ENCODE assay signal across 9 cellular contexts in the genomic region with DNA sequence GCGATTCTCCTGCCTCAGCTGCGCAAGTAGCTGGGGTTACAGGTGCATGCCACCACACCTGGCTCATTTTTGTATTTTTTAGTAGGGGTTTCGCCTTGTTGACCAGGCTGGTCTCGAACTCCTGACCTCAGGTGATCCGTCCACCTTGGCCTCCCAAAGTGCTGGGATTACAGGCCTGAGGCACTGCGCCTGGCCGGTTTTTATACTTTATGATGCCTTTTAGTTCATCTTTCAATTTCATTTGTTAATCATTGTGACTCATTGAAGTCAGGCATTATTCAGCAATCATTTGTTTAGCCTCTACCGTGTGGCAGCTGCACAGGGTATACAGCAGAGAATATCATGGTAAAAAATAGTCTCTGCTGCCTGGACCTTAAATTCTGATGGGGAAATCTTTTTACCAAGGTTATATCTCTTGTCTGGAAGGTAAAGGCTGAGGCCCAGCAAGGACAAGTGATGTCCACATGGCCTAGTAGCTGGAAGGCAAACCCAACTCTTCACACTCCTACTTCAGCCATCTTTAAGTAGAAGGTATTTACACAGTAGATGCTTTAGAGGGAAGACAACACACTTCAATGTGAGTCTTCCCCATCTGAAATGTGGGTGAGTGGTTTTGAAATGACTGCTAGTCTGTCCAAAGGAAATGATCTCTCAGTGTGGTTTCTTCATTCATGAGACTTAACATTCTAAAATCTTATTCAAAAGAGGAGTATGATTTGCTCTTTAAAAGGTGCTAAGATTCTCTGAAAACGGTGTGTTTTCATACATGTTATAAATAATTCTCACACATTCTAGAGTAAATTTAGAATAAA. TPM values are rescaled to one million over a fixed set of nuclear protein-coding genes. Genes with fewer than 3 reads are reported as not detected.
A peak's percentile ranks its signal among the peaks of the same experiment; 100 is the strongest.
DNase-seq lines count a peak whose midpoint lies in the region; ATAC-seq, FAIRE-seq and TF ChIP-seq lines count a peak whose summit lies in the region.
"Had no signal": no experiment of that assay in that cellular context is flagged by ENCODE, and none has a peak within 500 bp of the region (broad histone marks: within the 10 kb centered on the region; RNA-seq: fewer than 3 reads in every experiment).

No MANE protein-coding gene starts in this region.

- peaks cover 5% of the 10 kb centered on the region for H3K36me3 Mint-ChIP-seq in mesothelial cell of epicardium

- no peak overlapping the region for H3K4me2 ChIP-seq in smooth muscle cell

- 95% methylated on average over 9 of the region's 9 CpGs for WGBS in smooth muscle cell (ENCODE audit: low lambda C conversion rate)
- WGBS in spleen, 5 donors: 76 to 86% (median 84%) methylated on average over 9 of the region's 9 CpGs

- peaks cover 39% of the 10 kb centered on the region for H3K79me2 ChIP-seq in smooth muscle cell (ENCODE audit: low read depth)

- H3K9me3 ChIP-seq in smooth muscle cell (replicated peaks; ENCODE audit: low read depth): no peaks in the 10 kb centered on the region
- H3K9me3 ChIP-seq in spleen: no peaks in the 10 kb centered on the region

- H4K20me1 ChIP-seq in smooth muscle cell (ENCODE audit: low read depth): peaks cover 26% of the 10 kb centered on the region

- no peak overlapping the region for H3K9ac ChIP-seq in smooth muscle cell (ENCODE audit: low read depth)

- H2AFZ ChIP-seq in smooth muscle cell (ENCODE audit: low read depth): no peak overlapping the region

- H3K4me1 ChIP-seq in smooth muscle cell (ENCODE audit: low read depth) (peaks cover 8% of the 10 kb centered on the region), spleen (peaks cover 0 to 69% (median 48%) of the 10 kb centered on the region in 6 donors)

- H3K27ac ChIP-seq in smooth muscle cell (ENCODE audit: low read depth) (no peak overlapping the region), spleen (peak overlapping the region in 3 of 8 donors; percentile 9 to 28 (median 22))

- H3K4me1 Mint-ChIP-seq in mesothelial cell of epicardium: peaks cover 34% of the 10 kb centered on the region

- peak overlapping the region; percentile 30 for H3K27ac Mint-ChIP-seq in mesothelial cell of epicardium

- no peak for TF ChIP-seq CTCF in mesothelial cell of epicardium (IDR thresholded peaks at IDR 0.05; ENCODE audit: unreplicated experiment)
- TF ChIP-seq CTCF in smooth muscle cell (IDR thresholded peaks at IDR 0.05; ENCODE audit: borderline replicate concordance, insufficient read depth, poor library complexity, severe bottlenecking): no peak
- TF ChIP-seq CTCF in spleen (IDR thresholded peaks at IDR 0.05 in 8 of 11, conservative IDR thresholded peaks at IDR 0.05 in 3 of 11): no peak

- H3F3A ChIP-seq in smooth muscle cell (ENCODE audit: low read depth): no peaks in the 10 kb centered on the region

- intact Hi-C loops in spleen (cut with DNase I; ENCODE audit: low total_unique reads): no loop called here

- no peak for TF ChIP-seq POLR2A in GM12891 (IDR thresholded peaks at IDR 0.05; ENCODE audit: low read depth, low read length)
- no peak for TF ChIP-seq POLR2A in spleen (IDR thresholded peaks at IDR 0.05)

- ATAC-seq in GM21786 (IDR thresholded peaks at IDR 0.05; ENCODE audit: unreplicated experiment): peak; percentile 41

- H3K9me3 Mint-ChIP-seq in mesothelial cell of epicardium: no peaks in the 10 kb centered on the region

- no peaks in the 10 kb centered on the region for H3K27me3 Mint-ChIP-seq in mesothelial cell of epicardium (ENCODE audit: low read depth)

- DNase-seq in GM12891 (ENCODE audit: insufficient read length, low spot score) (no peak), SIG-M5 treated with dmso at 0.1 percent for 504 hours (lab: John Stamatoyannopoulos, UW; ENCODE audit: unreplicated experiment) (peak; percentile 18), mesothelial cell of epicardium (ENCODE audit: low spot score in 2 of 2, unreplicated experiment in 2 of 2) (no peak), COLO668 (lab: John Stamatoyannopoulos, UW; ENCODE audit: unreplicated experiment) (no peak), smooth muscle cell (lab: John Stamatoyannopoulos, UW; ENCODE audit: unreplicated experiment) (no peak), spleen (no peak), NCI-H1436 (lab: John Stamatoyannopoulos, UW) (no peak)
- DNase-seq: NCI-H1417 had no signal

- H3K36me3 ChIP-seq in smooth muscle cell (ENCODE audit: low read depth) (no peaks in the 10 kb centered on the region), spleen (peaks cover 0 to 7% (median 0%) of the 10 kb centered on the region in 6 donors)

- H3K27me3 ChIP-seq in smooth muscle cell (ENCODE audit: low read depth) (no peaks in the 10 kb centered on the region), spleen (replicated peaks in 1 of 7) (no peaks in the 10 kb centered on the region)

- no peak overlapping the region for H3K4me3 ChIP-seq in smooth muscle cell
- H3K4me3 ChIP-seq in spleen: no peak overlapping the region

- peak; percentile 82 for FAIRE-seq in GM12891 (lab: Jason Lieb, UNC)

- no peak overlapping the region for H3K4me3 Mint-ChIP-seq in mesothelial cell of epicardium

TF ChIP-seq in GM12891, 5 proteins besides CTCF, POLR2A, EP300 and RAD21:
- peak; percentile 42; the same call in 1 of the 2 replicates for TF ChIP-seq SPI1 (IDR thresholded peaks at IDR 0.05; ENCODE audit: low read depth, low read length)
- TF ChIP-seq POLR2AphosphoS5 (IDR thresholded peaks at IDR 0.05; ENCODE audit: low read depth, low read length): no peak
- no peak for TF ChIP-seq TAF1 (IDR thresholded peaks at IDR 0.05; ENCODE audit: low read depth, low read length)
- no peak for TF ChIP-seq POU2F2 (IDR thresholded peaks at IDR 0.05; ENCODE audit: low read depth, low read length)
- no peak for TF ChIP-seq PAX5 (IDR thresholded peaks at IDR 0.05; ENCODE audit: insufficient read depth, low read length, severe bottlenecking)

RNA-seq across cellular contexts. Expression of gene PRPSAP2, which starts 2.4 kb away (rescaled TPM):
- 66.1 TPM for polyA plus RNA-seq in GM12891 (2012; ENCODE audit: low read depth, missing spikeins)
- total RNA-seq in mesothelial cell of epicardium (48.8 to 53.9 TPM (median 51.4 TPM) in 3 replicates), smooth muscle cell (37.9 and 39.8 TPM in 2 replicates), spleen (10 to 100 TPM; 27.5 to 44.8 (median 32.1) TPM)
- polyA plus RNA-seq in smooth muscle cell (24.0 TPM in 2 replicates), spleen (10 to 100 TPM; 26.3 to 31.4 (median 27.1) TPM)
